4 cellular contexts compared by ENCODE assay signal in the genomic region with DNA sequence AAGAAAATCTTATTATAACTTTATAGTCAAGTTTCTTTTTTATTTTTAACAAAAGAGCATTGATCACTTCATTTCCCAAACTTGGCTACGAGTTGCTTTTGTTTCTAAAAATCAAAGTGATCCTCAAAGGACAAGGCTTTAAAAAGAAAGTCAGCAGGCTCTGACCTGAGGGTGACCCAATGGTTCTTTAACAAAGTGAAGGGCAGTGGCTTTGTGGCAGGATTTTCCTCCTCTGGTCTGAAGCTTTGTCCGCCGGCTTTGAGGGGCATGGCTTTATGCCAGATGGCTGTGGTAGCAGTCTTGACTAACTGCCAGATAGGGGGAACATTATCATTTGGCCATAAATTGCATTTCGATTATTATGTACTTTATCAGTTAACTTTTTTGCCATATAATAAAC.
TF ChIP-seq lines count a peak whose summit lies in the region.

No MANE protein-coding gene starts in this region.

TF ChIP-seq in SK-N-SH, 30 proteins besides CTCF, POLR2A, EP300 and RAD21:
- TF ChIP-seq TEAD4 (IDR thresholded peaks at IDR 0.05; ENCODE audit: borderline replicate concordance, insufficient read depth) = no peak
- peak; percentile 15; the same call in 1 of the 2 replicates for TF ChIP-seq NFIC (IDR thresholded peaks at IDR 0.05; ENCODE audit: borderline replicate concordance)

TF ChIP-seq in SK-N-SH treated with all-trans-retinoic acid at 6 μM for 48 hours, 23 proteins besides CTCF, POLR2A, EP300 and RAD21:
- TF ChIP-seq ZNF8 (CRISPR knock-in tag; IDR thresholded peaks at IDR 0.05) = no peak

TF ChIP-seq in endothelial cell of umbilical vein, 7 proteins besides CTCF, POLR2A, EP300 and RAD21:
- TF ChIP-seq POLR2AphosphoS5 (IDR thresholded peaks at IDR 0.05; ENCODE audit: insufficient read depth, low read depth, low read length) (no peak), EZH2 (IDR thresholded peaks at IDR 0.05; ENCODE audit: borderline replicate concordance, low read depth, low read length, severe bottlenecking) (no peak), JUN (IDR thresholded peaks at IDR 0.05; ENCODE audit: borderline replicate concordance, insufficient read depth, insufficient read length, low read depth) (no peak), GATA2 (IDR thresholded peaks at IDR 0.05; ENCODE audit: insufficient read depth, insufficient read length, low read depth, low read length) (no peak), FOS (IDR thresholded peaks at IDR 0.05; ENCODE audit: borderline replicate concordance, insufficient read depth, low read length) (no peak), MYC (IDR thresholded peaks at IDR 0.05; ENCODE audit: low read depth, low read length) (no peak)
- TF ChIP-seq, protein P1, sequence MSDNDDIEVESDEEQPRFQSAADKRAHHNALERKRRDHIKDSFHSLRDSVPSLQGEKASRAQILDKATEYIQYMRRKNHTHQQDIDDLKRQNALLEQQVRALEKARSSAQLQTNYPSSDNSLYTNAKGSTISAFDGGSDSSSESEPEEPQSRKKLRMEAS (IDR thresholded peaks at IDR 0.05; ENCODE audit: insufficient read depth, insufficient read length) = no peak
TF ChIP-seq in endothelial cell of umbilical vein: peak in this region for 0.

TF ChIP-seq in WTC11, 78 proteins besides CTCF, POLR2A, EP300 and RAD21:
- TF ChIP-seq TEAD1 (CRISPR knock-in tag; IDR thresholded peaks at IDR 0.05) = no peak
- TF ChIP-seq, protein P2, sequence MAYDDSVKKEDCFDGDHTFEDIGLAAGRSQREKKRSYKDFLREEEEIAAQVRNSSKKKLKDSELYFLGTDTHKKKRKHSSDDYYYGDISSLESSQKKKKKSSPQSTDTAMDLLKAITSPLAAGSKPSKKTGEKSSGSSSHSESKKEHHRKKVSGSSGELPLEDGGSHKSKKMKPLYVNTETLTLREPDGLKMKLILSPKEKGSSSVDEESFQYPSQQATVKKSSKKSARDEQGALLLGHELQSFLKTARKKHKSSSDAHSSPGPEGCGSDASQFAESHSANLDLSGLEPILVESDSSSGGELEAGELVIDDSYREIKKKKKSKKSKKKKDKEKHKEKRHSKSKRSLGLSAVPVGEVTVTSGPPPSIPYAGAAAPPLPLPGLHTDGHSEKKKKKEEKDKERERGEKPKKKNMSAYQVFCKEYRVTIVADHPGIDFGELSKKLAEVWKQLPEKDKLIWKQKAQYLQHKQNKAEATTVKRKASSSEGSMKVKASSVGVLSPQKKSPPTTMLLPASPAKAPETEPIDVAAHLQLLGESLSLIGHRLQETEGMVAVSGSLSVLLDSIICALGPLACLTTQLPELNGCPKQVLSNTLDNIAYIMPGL (CRISPR knock-in tag; IDR thresholded peaks at IDR 0.05) = no peak
- TF ChIP-seq ETV6 (CRISPR knock-in tag; IDR thresholded peaks at IDR 0.05) = no peak
- TF ChIP-seq RELA (CRISPR knock-in tag; IDR thresholded peaks at IDR 0.05; ENCODE audit: borderline replicate concordance) = no peak
- no peak for TF ChIP-seq ZBTB21 (CRISPR knock-in tag; IDR thresholded peaks at IDR 0.05; ENCODE audit: borderline replicate concordance)
- no peak for TF ChIP-seq ZNF263 (CRISPR knock-in tag; IDR thresholded peaks at IDR 0.05; ENCODE audit: low read depth)
- TF ChIP-seq MXD4 (CRISPR knock-in tag; IDR thresholded peaks at IDR 0.05; ENCODE audit: borderline replicate concordance) = no peak
- TF ChIP-seq, protein P3, sequence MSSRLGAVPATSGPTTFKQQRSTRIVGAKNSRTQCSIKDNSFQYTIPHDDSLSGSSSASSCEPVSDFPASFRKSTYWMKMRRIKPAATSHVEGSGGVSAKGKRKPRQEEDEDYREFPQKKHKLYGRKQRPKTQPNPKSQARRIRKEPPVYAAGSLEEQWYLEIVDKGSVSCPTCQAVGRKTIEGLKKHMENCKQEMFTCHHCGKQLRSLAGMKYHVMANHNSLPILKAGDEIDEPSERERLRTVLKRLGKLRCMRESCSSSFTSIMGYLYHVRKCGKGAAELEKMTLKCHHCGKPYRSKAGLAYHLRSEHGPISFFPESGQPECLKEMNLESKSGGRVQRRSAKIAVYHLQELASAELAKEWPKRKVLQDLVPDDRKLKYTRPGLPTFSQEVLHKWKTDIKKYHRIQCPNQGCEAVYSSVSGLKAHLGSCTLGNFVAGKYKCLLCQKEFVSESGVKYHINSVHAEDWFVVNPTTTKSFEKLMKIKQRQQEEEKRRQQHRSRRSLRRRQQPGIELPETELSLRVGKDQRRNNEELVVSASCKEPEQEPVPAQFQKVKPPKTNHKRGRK (CRISPR knock-in tag; IDR thresholded peaks at IDR 0.05; ENCODE audit: borderline replicate concordance) = no peak
- no peak for TF ChIP-seq NR1H2 (CRISPR knock-in tag; IDR thresholded peaks at IDR 0.05)
- TF ChIP-seq MYBL2 (CRISPR knock-in tag; IDR thresholded peaks at IDR 0.05) = no peak
- no peak for TF ChIP-seq ESRRA (CRISPR knock-in tag; IDR thresholded peaks at IDR 0.05; ENCODE audit: borderline replicate concordance)
- no peak for TF ChIP-seq ZNF396 (CRISPR knock-in tag; IDR thresholded peaks at IDR 0.05; ENCODE audit: borderline replicate concordance)
- TF ChIP-seq ZNF671 (CRISPR knock-in tag; IDR thresholded peaks at IDR 0.05) = no peak
- TF ChIP-seq RORB (CRISPR knock-in tag; IDR thresholded peaks at IDR 0.05) = no peak
- no peak for TF ChIP-seq EMX1 (CRISPR knock-in tag; IDR thresholded peaks at IDR 0.05)
